In genomic region chr17:5815396-5815795, GRCh38 we compare ENCODE assay signal across 29 cellular contexts.
"Had no signal": no experiment of that assay in that cellular context is flagged by ENCODE, and none has a peak within 500 bp of the region (broad histone marks: within the 10 kb centered on the region; RNA-seq: fewer than 3 reads in every experiment).

No MANE protein-coding gene starts in this region.

- H3K4me1 Mint-ChIP-seq: naive thymus-derived CD4-positive, alpha-beta T cell; natural killer cell; stimulated activated effector memory CD8-positive, alpha-beta T cell treated with anti-CD3 and anti-CD28 coated beads, Interleukin-12 subunit alpha, Interleukin-12 subunit beta, amount 100 ng/mL, for 72 hours; stimulated activated naive B cell treated with anti-CD40 and anti-IgM and Interleukin-4, amounts not matched to agents 10 μg/mL and 1 μg/mL and 100 μg/mL, for 72 hours had no signal

- H3K27ac ChIP-seq: neural progenitor cell, neutrophil, ovary, parathyroid adenoma, psoas muscle, right lobe of liver, sigmoid colon, stomach, testis, tibial artery, transverse colon, upper lobe of right lung, uterus had no signal

- H3K4me1 ChIP-seq: parathyroid adenoma, psoas muscle, right lobe of liver, sigmoid colon, stomach, testis, transverse colon, upper lobe of right lung, uterus had no signal

- H3K27me3 ChIP-seq: neural progenitor cell, ovary, right lobe of liver, testis, tibial artery, uterus had no signal

- H3K27ac Mint-ChIP-seq: naive thymus-derived CD4-positive, alpha-beta T cell; natural killer cell; nephron; neural progenitor cell; progenitor cell of endocrine pancreas; stimulated activated effector memory CD8-positive, alpha-beta T cell treated with anti-CD3 and anti-CD28 coated beads, Interleukin-12 subunit alpha, Interleukin-12 subunit beta, amount 100 ng/mL, for 72 hours; stimulated activated naive B cell treated with anti-CD40 and anti-IgM and Interleukin-4, amounts not matched to agents 10 μg/mL and 1 μg/mL and 100 μg/mL, for 72 hours; stimulated activated naive CD8-positive, alpha-beta T cell treated with anti-CD3 and anti-CD28 coated beads, Interleukin-15, Interleukin-2, amounts not matched to agents 100 ng/mL and 50 ng/mL, for 24 hours; type B pancreatic cell had no signal

- H3K79me2 ChIP-seq: parathyroid adenoma had no signal

- H3K4me2 ChIP-seq: neural progenitor cell had no signal

- H3K36me3 Mint-ChIP-seq: stimulated activated effector memory CD8-positive, alpha-beta T cell treated with anti-CD3 and anti-CD28 coated beads, Interleukin-12 subunit alpha, Interleukin-12 subunit beta, amount 100 ng/mL, for 72 hours had no signal

- H3K36me3 ChIP-seq: neural progenitor cell, neutrophil, ovary, right lobe of liver, sigmoid colon, stomach, tibial artery, transverse colon, upper lobe of right lung, uterus had no signal

- H3K4me3 Mint-ChIP-seq: naive thymus-derived CD4-positive, alpha-beta T cell; natural killer cell; nephron; neural progenitor cell; stimulated activated effector memory CD8-positive, alpha-beta T cell treated with anti-CD3 and anti-CD28 coated beads, Interleukin-12 subunit alpha, Interleukin-12 subunit beta, amount 100 ng/mL, for 72 hours; stimulated activated naive B cell treated with anti-CD40 and anti-IgM and Interleukin-4, amounts not matched to agents 10 μg/mL and 1 μg/mL and 100 μg/mL, for 72 hours; stimulated activated naive CD8-positive, alpha-beta T cell treated with anti-CD3 and anti-CD28 coated beads, Interleukin-15, Interleukin-2, amounts not matched to agents 100 ng/mL and 50 ng/mL, for 24 hours; type B pancreatic cell had no signal

- H2AFZ ChIP-seq: neural progenitor cell, parathyroid adenoma had no signal

- H3K4me3 ChIP-seq: neural progenitor cell, ovary, psoas muscle, right lobe of liver, sigmoid colon, stomach, testis, tibial artery, transverse colon, upper lobe of right lung, uterus had no signal

- DNase-seq: naive thymus-derived CD4-positive, alpha-beta T cell; natural killer cell; nucleus accumbens; ovary; psoas muscle; right cardiac atrium; right lobe of liver; sigmoid colon; small intestine; stimulated activated CD4-positive, alpha-beta T cell treated with anti-CD3 and anti-CD28 coated beads, Interleukin-15, amount 100 ng/mL, for 24 hours; stimulated activated CD4-positive, alpha-beta T cell treated with anti-CD3 and anti-CD28 coated beads, Interleukin-2, amount 100 ng/mL, for 24 hours; stimulated activated CD4-positive, alpha-beta T cell treated with anti-CD3 and anti-CD28 coated beads, Interleukin-2, amount 100 ng/mL, for 48 hours; stimulated activated CD4-positive, alpha-beta T cell treated with anti-CD3 and anti-CD28 coated beads, Interleukin-4, amount 100 ng/mL, for 24 hours; stimulated activated naive B cell treated with anti-CD40 and anti-IgM and Interleukin-4, amounts not matched to agents 10 μg/mL and 1 μg/mL and 100 μg/mL, for 72 hours; stimulated activated naive CD4-positive, alpha-beta T cell treated with Interleukin-2 at 50 U/mL for 16 hours; stomach; testis; tibial artery; transverse colon; upper lobe of right lung; uterus had no signal

- H3K9ac ChIP-seq: neural progenitor cell, parathyroid adenoma had no signal

- H3K9me3 ChIP-seq: neutrophil, psoas muscle, right lobe of liver, testis, upper lobe of right lung, uterus had no signal
